1 cellular context compared by ENCODE assay signal in genomic region chr7:154684651-154685563, GRCh38.
TF ChIP-seq lines count a peak whose summit lies in the region.

No MANE protein-coding gene starts in this region.

TF ChIP-seq in K562, 482 proteins besides CTCF, POLR2A, EP300 and RAD21:
- TF ChIP-seq MGA (IDR thresholded peaks at IDR 0.05) (0 out of 2 replicates have a peak, but pooled peaks have one; percentile 33), CEBPB (tag; IDR thresholded peaks at IDR 0.05) (0 out of 2 replicates have a peak, but pooled peaks have one; percentile 37), RBFOX2 (IDR thresholded peaks at IDR 0.05; ENCODE audit: low read depth, low read length) (no peak)
